In the genomic region with DNA sequence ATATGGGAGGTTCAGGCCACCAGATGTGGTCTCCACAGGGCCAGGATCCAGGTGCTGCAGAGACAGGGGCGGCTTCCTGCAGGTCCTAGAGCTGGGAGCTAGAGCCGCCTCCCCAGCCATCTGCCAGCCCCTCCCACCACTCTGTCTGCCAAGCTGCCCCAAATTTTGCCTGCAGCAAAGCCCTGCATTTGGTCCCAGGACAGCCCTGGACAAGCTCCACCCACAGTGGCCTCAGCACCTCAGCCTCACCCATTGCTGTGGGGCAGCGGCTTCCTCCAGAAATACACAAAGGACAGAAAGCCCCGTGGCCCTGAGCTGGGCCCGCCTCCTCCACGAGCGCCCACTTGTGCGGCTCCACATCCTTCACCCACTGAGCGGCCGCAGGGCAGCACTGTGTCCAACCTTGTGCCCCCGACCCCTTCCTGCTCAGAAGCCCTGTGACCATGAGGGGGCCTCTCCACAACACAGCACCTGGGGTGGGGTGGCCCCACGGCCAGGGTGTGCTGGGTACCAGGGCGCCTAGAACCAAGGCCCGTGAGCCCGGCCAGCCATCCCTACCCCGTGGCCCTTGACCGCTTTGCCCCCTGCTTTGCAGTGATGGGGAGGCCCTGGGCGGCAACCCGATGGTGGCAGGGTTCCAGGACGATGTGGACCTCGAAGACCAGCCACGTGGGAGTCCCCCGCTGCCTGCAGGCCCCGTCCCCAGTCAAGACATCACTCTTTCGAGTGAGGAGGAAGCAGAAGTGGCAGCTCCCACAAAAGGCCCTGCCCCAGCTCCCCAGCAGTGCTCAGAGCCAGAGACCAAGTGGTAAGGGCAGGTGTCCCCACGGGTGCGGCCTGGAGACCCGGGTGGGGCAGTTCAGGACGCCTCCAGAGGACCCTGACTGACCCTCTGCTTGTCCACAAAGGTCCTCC, we compare ENCODE assay signal across 23 cellular contexts. TPM values are rescaled to one million over a fixed set of nuclear protein-coding genes. Genes with fewer than 3 reads are reported as not detected.
DNase-seq lines count a peak whose midpoint lies in the region; ATAC-seq and TF ChIP-seq lines count a peak whose summit lies in the region.
"Had no signal": no experiment of that assay in that cellular context is flagged by ENCODE, and none has a peak within 500 bp of the region (broad histone marks: within the 10 kb centered on the region; RNA-seq: fewer than 3 reads in every experiment).

No MANE protein-coding gene starts in this region.

- H2BK12ac ChIP-seq in neuronal stem cell (ENCODE audit: low read length): no peak overlapping the region

- H2AK5ac ChIP-seq in neuronal stem cell (ENCODE audit: low read depth, low read length): peak overlapping the region; percentile 75

- H3K4me3 ChIP-seq in HCT116 (replicated peaks in 1 of 2; ENCODE audit: low read depth in 1 of 2, low read length in 2 of 2) (no peak overlapping the region), neuronal stem cell (ENCODE audit: low read length in 2 of 2) (no peak overlapping the region)
- H3K4me3 ChIP-seq: BLaER1 had no signal

- no peak overlapping the region for H2BK5ac ChIP-seq in neuronal stem cell (ENCODE audit: low read length)

- no peak overlapping the region for H3K4ac ChIP-seq in neuronal stem cell (ENCODE audit: low read length)

- DNase-seq in HCT116 (ENCODE audit: low read depth, low spot score): no peak
- DNase-seq in neuronal stem cell (ENCODE audit: low spot score): no peak
- no peak for DNase-seq in NCI-H1105 (lab: John Stamatoyannopoulos, UW)
- DNase-seq in NCI-H2081 treated with DMSO at 0.1 percent for 48 hours (lab: John Stamatoyannopoulos, UW): no peak
- DNase-seq in activated CD8-positive, alpha-beta memory T cell treated with anti-CD3 and anti-CD28 coated beads, Interleukin-2, amount 10 ng/mL, durations not matched to agents 7 days and 5 days: no peak
- no peak for DNase-seq in erythroblast (lab: John Stamatoyannopoulos, UW)
- DNase-seq: CD4-positive, alpha-beta T cell; COR-L47; GDM1; GOT3; KBM-7; MM.1S; NCI-H1048; NCI-H1436; NCI-H187 treated with DMSO at 0.1 percent for 48 hours; NCI-H226; NCI-H510A treated with DMSO at 0.1 percent for 48 hours; NCI-H774; NK-92 treated with Interleukin-12 subunit alpha and Interleukin-12 subunit beta, amount 100 ng/mL, for 24 hours; SW 1271 had no signal

- H3K9ac ChIP-seq in HCT116 (ENCODE audit: low read length) (no peak overlapping the region), neuronal stem cell (ENCODE audit: low read depth, low read length, poor library complexity) (no peak overlapping the region)
- H3K9ac ChIP-seq: BLaER1 had no signal

- no TSS peak for BruUV-seq in HCT116 (replicated peaks; lab: Mats Ljungman, UMichigan)

- no peaks in the 10 kb centered on the region for H3K79me2 ChIP-seq in HCT116 (ENCODE audit: insufficient read depth, low read length)

- no peaks in the 10 kb centered on the region for H3K9me3 Mint-ChIP-seq in activated CD8-positive, alpha-beta memory T cell treated with anti-CD3 and anti-CD28 coated beads, Interleukin-2, amount 10 ng/mL, durations not matched to agents 7 days and 5 days (ENCODE audit: low read depth)
- H3K9me3 Mint-ChIP-seq: CD4-positive, alpha-beta T cell had no signal

- H3K9me2 ChIP-seq in HCT116 (ENCODE audit: insufficient read depth): no peaks in the 10 kb centered on the region

- ATAC-seq in HCT116: no peak
- ATAC-seq in activated CD8-positive, alpha-beta memory T cell treated with anti-CD3 and anti-CD28 coated beads, Interleukin-2, amount 10 ng/mL, durations not matched to agents 7 days and 5 days: no peak

- H3K27me3 Mint-ChIP-seq in activated CD8-positive, alpha-beta memory T cell treated with anti-CD3 and anti-CD28 coated beads, Interleukin-2, amount 10 ng/mL, durations not matched to agents 7 days and 5 days: no peaks in the 10 kb centered on the region

- no peak overlapping the region for H2BK120ac ChIP-seq in neuronal stem cell (ENCODE audit: low read depth, low read length)

- H3K27ac Mint-ChIP-seq in activated CD8-positive, alpha-beta memory T cell treated with anti-CD3 and anti-CD28 coated beads, Interleukin-2, amount 10 ng/mL, durations not matched to agents 7 days and 5 days: no peak overlapping the region
- H3K27ac Mint-ChIP-seq: CD4-positive, alpha-beta T cell had no signal

- H3K9me3 ChIP-seq in HCT116 (ENCODE audit: control insufficient read depth in 1 of 2, insufficient read depth in 1 of 2, low read depth in 1 of 2, low read length in 2 of 2) (no peaks in the 10 kb centered on the region), neuronal stem cell (replicated peaks in 1 of 2; ENCODE audit: control insufficient read depth in 2 of 2, insufficient read depth in 1 of 2, low read depth in 1 of 2, low read length in 2 of 2) (no peaks in the 10 kb centered on the region)
- H3K9me3 ChIP-seq: BLaER1 had no signal

- H3K4me1 Mint-ChIP-seq in activated CD8-positive, alpha-beta memory T cell treated with anti-CD3 and anti-CD28 coated beads, Interleukin-2, amount 10 ng/mL, durations not matched to agents 7 days and 5 days: peaks cover 7% of the 10 kb centered on the region

- no peak overlapping the region for H2BK15ac ChIP-seq in neuronal stem cell (ENCODE audit: low read length)

- no peak overlapping the region for H3K4me2 ChIP-seq in HCT116 (ENCODE audit: low read length)
- H3K4me2 ChIP-seq in neuronal stem cell (ENCODE audit: insufficient read depth, low read length, poor library complexity, severe bottlenecking): no peak overlapping the region
- H3K4me2 ChIP-seq: BLaER1 had no signal

- POLR2A ChIA-PET in HCT116 (lab: Charles Lee): no interaction called here

- peak overlapping the region; percentile 82 for H4K8ac ChIP-seq in neuronal stem cell (ENCODE audit: low read depth, low read length)

- intact Hi-C loops in HCT116 (cut with micrococcal nuclease): no loop called here

- peaks cover 12% of the 10 kb centered on the region for H3K79me1 ChIP-seq in neuronal stem cell (ENCODE audit: low read depth, low read length)

- CTCF ChIA-PET in HCT116 (lab: Charles Lee): no interaction called here
- CTCF ChIA-PET in activated CD8-positive, alpha-beta memory T cell treated with anti-CD3 and anti-CD28 coated beads, Interleukin-2, amount 10 ng/mL, durations not matched to agents 7 days and 5 days (lab: Charles Lee): no interaction called here

- WGBS in neuronal stem cell (ENCODE audit: extremely low coverage in 2 of 2, insufficient read length in 2 of 2, insufficient replicate concordance in 1 of 2), 2 donors: no CpG with 5 or more reads among the region's 29 CpGs

- no peak overlapping the region for H3K4me3 Mint-ChIP-seq in activated CD8-positive, alpha-beta memory T cell treated with anti-CD3 and anti-CD28 coated beads, Interleukin-2, amount 10 ng/mL, durations not matched to agents 7 days and 5 days
- H3K4me3 Mint-ChIP-seq: CD4-positive, alpha-beta T cell had no signal

- H3K14ac ChIP-seq in neuronal stem cell (ENCODE audit: low read length): peak overlapping the region; percentile 82

- peak overlapping the region; percentile 90 for H3K27ac ChIP-seq in 22Rv1
- H3K27ac ChIP-seq in HCT116 (ENCODE audit: low read depth, low read length): peak overlapping the region; percentile 14; the same call in 1 of the 2 replicates
- peak overlapping the region; percentile 66 for H3K27ac ChIP-seq in VCaP
- no peak overlapping the region for H3K27ac ChIP-seq in neuronal stem cell (replicated peaks; ENCODE audit: low read length)
- H3K27ac ChIP-seq: BLaER1 had no signal

- no peaks in the 10 kb centered on the region for H3K36me3 Mint-ChIP-seq in activated CD8-positive, alpha-beta memory T cell treated with anti-CD3 and anti-CD28 coated beads, Interleukin-2, amount 10 ng/mL, durations not matched to agents 7 days and 5 days

- peak overlapping the region; percentile 13 for H3K18ac ChIP-seq in neuronal stem cell (ENCODE audit: low read length)

- RAD21 ChIA-PET in HCT116 (lab: Charles Lee; ENCODE audit: low non-redundant PET in 1 of 2, low total read pairs in 2 of 2, uncharacterized antibody in 2 of 2, unreplicated experiment in 2 of 2): no interaction called here

- H3K27me3 ChIP-seq in HCT116 (ENCODE audit: insufficient read depth, low read length) (no peaks in the 10 kb centered on the region), neuronal stem cell (ENCODE audit: control insufficient read depth in 3 of 3, insufficient read depth in 3 of 3, low read depth in 1 of 3, low read length in 3 of 3) (no peaks in the 10 kb centered on the region)
- H3K27me3 ChIP-seq: BLaER1 had no signal

- peaks cover 28 to 37% of the 10 kb centered on the region in 2 experiments for H3K4me1 ChIP-seq in HCT116 (ENCODE audit: control insufficient read depth in 1 of 2, insufficient read depth in 2 of 2, low read length in 2 of 2)
- peaks cover 26 to 28% of the 10 kb centered on the region in 2 donors for H3K4me1 ChIP-seq in neuronal stem cell (ENCODE audit: control insufficient read depth in 2 of 2, insufficient read depth in 1 of 2, low read depth in 1 of 2, low read length in 2 of 2)

- no peak overlapping the region for H2AFZ ChIP-seq in HCT116 (ENCODE audit: low read depth, low read length, poor library complexity, severe bottlenecking)
- H2AFZ ChIP-seq in neuronal stem cell (ENCODE audit: low read length): no peak overlapping the region

- TF ChIP-seq POLR2A in HCT116 (IDR thresholded peaks at IDR 0.05; ENCODE audit: borderline replicate concordance, extremely low read depth, insufficient read depth, insufficient read length) (no peak), erythroblast (IDR thresholded peaks at IDR 0.05; ENCODE audit: low read length) (no peak)

- no peak overlapping the region for H4K91ac ChIP-seq in neuronal stem cell (ENCODE audit: low read depth, low read length, poor library complexity)

- no peaks in the 10 kb centered on the region for H3K36me3 ChIP-seq in HCT116 (ENCODE audit: control insufficient read depth in 1 of 2, insufficient read depth in 2 of 2, low read length in 2 of 2)
- H3K36me3 ChIP-seq in neuronal stem cell (replicated peaks in 1 of 2; ENCODE audit: control insufficient read depth in 2 of 2, insufficient read depth in 2 of 2, low read length in 2 of 2): peaks cover 15 to 64% of the 10 kb centered on the region in 2 donors

- TF ChIP-seq CTCF in 22Rv1 (IDR thresholded peaks at IDR 0.05) (no peak), HCT116 (IDR thresholded peaks at IDR 0.05 in 2 of 3, conservative IDR thresholded peaks at IDR 0.05 in 1 of 3; ENCODE audit: borderline replicate concordance in 1 of 3, insufficient read depth in 1 of 3, low read depth in 2 of 3, low read length in 2 of 3) (no peak), VCaP (conservative IDR thresholded peaks at IDR 0.05) (no peak)

- TF ChIP-seq RAD21 in HCT116 (IDR thresholded peaks at IDR 0.05; ENCODE audit: low read depth): no peak

- peak overlapping the region; percentile 65 for H3K23ac ChIP-seq in neuronal stem cell (ENCODE audit: low read depth, low read length, poor library complexity)

- no peaks in the 10 kb centered on the region for H4K20me1 ChIP-seq in HCT116 (ENCODE audit: insufficient read depth)

RNA-seq across cellular contexts. Expression of a gene that starts 3.7 kb away (rescaled TPM):
- total RNA-seq in HCT116 (2021; ENCODE audit: unreplicated experiment): 7.1 TPM
- 3.8 and 4.0 TPM in 2 replicates for polyA plus RNA-seq in HCT116 (2012)
- polyA plus RNA-seq in neuronal stem cell (2013, experiment 1 of 2): 0.42 TPM
- 0.44 TPM for polyA plus RNA-seq in neuronal stem cell (2013, experiment 2 of 2)
- total RNA-seq in activated CD8-positive, alpha-beta memory T cell treated with anti-CD3 and anti-CD28 coated beads, Interleukin-2, amount 10 ng/mL, durations not matched to agents 7 days and 5 days: 1 to 10 TPM; 3.9 to 4.4 TPM

RNA-seq across cellular contexts. Expression of a gene that starts 10.6 kb away (rescaled TPM):
- total RNA-seq in HCT116 (2021; ENCODE audit: unreplicated experiment): 148 TPM
- polyA plus RNA-seq in HCT116 (2012): 165 and 168 TPM in 2 replicates
- polyA plus RNA-seq in neuronal stem cell (2013, experiment 1 of 2): 230 TPM
- polyA plus RNA-seq in neuronal stem cell (2013, experiment 2 of 2): 218 TPM
- 100 to 1,000 TPM in 1 of 2 experiments, 10 to 100 TPM in 1; 96.8 to 116 TPM for total RNA-seq in activated CD8-positive, alpha-beta memory T cell treated with anti-CD3 and anti-CD28 coated beads, Interleukin-2, amount 10 ng/mL, durations not matched to agents 7 days and 5 days

RNA-seq across cellular contexts. Expression of a gene that starts 13.6 kb away (rescaled TPM):
- 17.3 TPM for total RNA-seq in HCT116 (2021; ENCODE audit: unreplicated experiment)
- polyA plus RNA-seq in HCT116 (2012): 8.0 and 9.5 TPM in 2 replicates
- polyA plus RNA-seq in neuronal stem cell (2013, experiment 1 of 2): 3.6 TPM
- 3.2 TPM for polyA plus RNA-seq in neuronal stem cell (2013, experiment 2 of 2)
- total RNA-seq in activated CD8-positive, alpha-beta memory T cell treated with anti-CD3 and anti-CD28 coated beads, Interleukin-2, amount 10 ng/mL, durations not matched to agents 7 days and 5 days: 10 to 100 TPM; 13.4 to 15.5 TPM

RNA-seq across cellular contexts. Expression of a gene that starts 27.5 kb away (rescaled TPM):
- total RNA-seq in HCT116 (2021; ENCODE audit: unreplicated experiment): 311 TPM
- 465 and 468 TPM in 2 replicates for polyA plus RNA-seq in HCT116 (2012)
- polyA plus RNA-seq in neuronal stem cell (2013, experiment 1 of 2): 289 TPM
- polyA plus RNA-seq in neuronal stem cell (2013, experiment 2 of 2): 288 TPM
- total RNA-seq in activated CD8-positive, alpha-beta memory T cell treated with anti-CD3 and anti-CD28 coated beads, Interleukin-2, amount 10 ng/mL, durations not matched to agents 7 days and 5 days: 100 to 1,000 TPM; 283 to 360 TPM

RNA-seq across cellular contexts. Expression of a gene that starts 30.8 kb away (rescaled TPM):
- total RNA-seq in HCT116 (2021; ENCODE audit: unreplicated experiment): 98.6 TPM
- 71.0 and 76.1 TPM in 2 replicates for polyA plus RNA-seq in HCT116 (2012)
- 115 TPM for polyA plus RNA-seq in neuronal stem cell (2013, experiment 1 of 2)
- polyA plus RNA-seq in neuronal stem cell (2013, experiment 2 of 2): 112 TPM
- 100 to 1,000 TPM; 113 to 123 TPM for total RNA-seq in activated CD8-positive, alpha-beta memory T cell treated with anti-CD3 and anti-CD28 coated beads, Interleukin-2, amount 10 ng/mL, durations not matched to agents 7 days and 5 days
